In the genomic region with DNA sequence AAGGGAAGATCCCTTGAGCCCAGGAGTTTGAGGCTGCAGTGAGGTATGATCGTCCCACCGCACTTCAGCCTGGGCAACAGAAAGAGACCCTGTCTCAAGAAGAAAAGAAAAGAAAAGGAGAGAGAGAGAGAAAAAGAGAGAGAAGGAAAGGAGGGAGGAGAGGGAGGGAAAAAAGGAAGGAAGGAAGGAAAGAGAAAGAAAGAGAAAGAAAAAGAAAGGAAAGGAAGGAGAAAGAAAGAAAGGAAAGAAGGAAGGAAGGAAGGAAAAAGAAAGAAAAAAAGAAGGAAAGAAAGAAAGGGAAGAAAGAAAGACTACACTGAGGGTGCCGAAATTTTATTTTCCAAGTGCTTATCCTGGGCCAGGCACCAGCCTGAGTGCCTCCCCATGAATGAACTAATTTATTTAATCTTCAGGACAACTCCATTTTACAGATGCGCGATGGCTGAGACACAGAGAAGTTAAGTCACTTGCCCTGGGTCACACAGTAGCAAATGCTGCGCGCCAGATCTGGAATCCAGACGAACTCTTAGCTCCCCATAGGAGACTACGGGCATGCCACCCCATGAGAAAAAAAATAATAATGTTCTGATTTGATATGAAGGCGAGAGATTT, we compare ENCODE assay signal across 1 cellular context.
TF ChIP-seq lines count a peak whose summit lies in the region.

No MANE protein-coding gene starts in this region.

TF ChIP-seq in H1, 55 proteins besides CTCF, POLR2A, EP300 and RAD21:
- TF ChIP-seq SIX5 (IDR thresholded peaks at IDR 0.05; ENCODE audit: low read depth, low read length) (no peak), ASH2L (IDR thresholded peaks at IDR 0.05; ENCODE audit: low read length) (no peak), SP4 (IDR thresholded peaks at IDR 0.05; ENCODE audit: low read length) (no peak), JUN (IDR thresholded peaks at IDR 0.05; ENCODE audit: low read depth, low read length) (no peak), FOSL1 (IDR thresholded peaks at IDR 0.05; ENCODE audit: insufficient read depth, low read depth, low read length) (no peak), BRCA1 (IDR thresholded peaks at IDR 0.05; ENCODE audit: low read depth, low read length) (no peak), KDM1A (IDR thresholded peaks at IDR 0.05; ENCODE audit: borderline replicate concordance, low read length) (no peak)
- TF ChIP-seq, protein P1, sequence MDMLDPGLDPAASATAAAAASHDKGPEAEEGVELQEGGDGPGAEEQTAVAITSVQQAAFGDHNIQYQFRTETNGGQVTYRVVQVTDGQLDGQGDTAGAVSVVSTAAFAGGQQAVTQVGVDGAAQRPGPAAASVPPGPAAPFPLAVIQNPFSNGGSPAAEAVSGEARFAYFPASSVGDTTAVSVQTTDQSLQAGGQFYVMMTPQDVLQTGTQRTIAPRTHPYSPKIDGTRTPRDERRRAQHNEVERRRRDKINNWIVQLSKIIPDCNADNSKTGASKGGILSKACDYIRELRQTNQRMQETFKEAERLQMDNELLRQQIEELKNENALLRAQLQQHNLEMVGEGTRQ (IDR thresholded peaks at IDR 0.05; ENCODE audit: low read length): no peak
TF ChIP-seq in H1: peak in this region for 0.
